ENCODE assay signal across 23 cellular contexts in genomic region chr16:29687755-29688154, GRCh38. TPM values are rescaled to one million over a fixed set of nuclear protein-coding genes. Genes with fewer than 3 reads are reported as not detected.
A peak's percentile ranks its signal among the peaks of the same experiment; 100 is the strongest.
DNase-seq lines count a peak whose midpoint lies in the region; ATAC-seq and TF ChIP-seq lines count a peak whose summit lies in the region.
"Had no signal": no experiment of that assay in that cellular context is flagged by ENCODE, and none has a peak within 500 bp of the region (broad histone marks: within the 10 kb centered on the region; RNA-seq: fewer than 3 reads in every experiment).

No MANE protein-coding gene starts in this region.

- H3K27me3 ChIP-seq in adrenal gland (no peaks in the 10 kb centered on the region), mesenchymal stem cell (ENCODE audit: control insufficient read depth in 1 of 2, insufficient read depth in 1 of 2, low read length in 2 of 2) (no peaks in the 10 kb centered on the region)
- H3K27me3 ChIP-seq: ascending aorta, thyroid gland had no signal

- no peak for ATAC-seq in HG03520 (IDR thresholded peaks at IDR 0.05; ENCODE audit: unreplicated experiment)
- ATAC-seq: activated T-cell treated with anti-CD3 and anti-CD28 coated beads, Interleukin-2, amount 50 U/mL, for 4 hours; left lobe of liver; SK-N-SH treated with all-trans-retinoic acid at 6 μM for 48 hours had no signal

- no peak overlapping the region for H3K4ac ChIP-seq in mesenchymal stem cell (ENCODE audit: low read depth in 1 of 2, low read length in 2 of 2)

- H3K9me3 ChIP-seq in adrenal gland (replicated peaks in 1 of 3) (no peaks in the 10 kb centered on the region), mesenchymal stem cell (ENCODE audit: control insufficient read depth, low read length) (no peaks in the 10 kb centered on the region)
- H3K9me3 ChIP-seq: ascending aorta, thyroid gland had no signal

- H4K91ac ChIP-seq in mesenchymal stem cell (ENCODE audit: low read length), result no peak overlapping the region

- H3K18ac ChIP-seq in mesenchymal stem cell (ENCODE audit: low read depth in 1 of 2, low read length in 2 of 2), result no peak overlapping the region

- no peak overlapping the region for H2BK120ac ChIP-seq in mesenchymal stem cell (ENCODE audit: low read depth, low read length)

- TF ChIP-seq CTCF in GM13977 (IDR thresholded peaks at IDR 0.05; ENCODE audit: extremely low read depth, insufficient read depth, missing control alignments), result no peak
- TF ChIP-seq CTCF in adrenal gland (IDR thresholded peaks at IDR 0.05), result no peak

- H3K9ac ChIP-seq in mesenchymal stem cell (ENCODE audit: low read length), result no peak overlapping the region

- no peak overlapping the region for H2BK5ac ChIP-seq in mesenchymal stem cell (ENCODE audit: low read depth, low read length, poor library complexity, severe bottlenecking)

- H2AFZ ChIP-seq in mesenchymal stem cell (ENCODE audit: low read depth, low read length), result no peak overlapping the region

- TF ChIP-seq POLR2A in adrenal gland (IDR thresholded peaks at IDR 0.05), result no peak
- no peak for TF ChIP-seq POLR2A in erythroblast (IDR thresholded peaks at IDR 0.05; ENCODE audit: low read length)

- peak overlapping the region; percentile 83 for H2AK5ac ChIP-seq in mesenchymal stem cell (ENCODE audit: low read length, severe bottlenecking)

- no peak overlapping the region for H3K4me2 ChIP-seq in mesenchymal stem cell (ENCODE audit: low read length, poor library complexity, severe bottlenecking)

- no peak overlapping the region for H2BK12ac ChIP-seq in mesenchymal stem cell (ENCODE audit: low read length in 2 of 2)

- H3K79me1 ChIP-seq in mesenchymal stem cell (replicated peaks; ENCODE audit: low read length, poor library complexity, severe bottlenecking), result peaks cover 2% of the 10 kb centered on the region

- H3K27ac ChIP-seq in adrenal gland (peak overlapping the region in 2 of 5 donors; percentile 56 to 76), mesenchymal stem cell (ENCODE audit: low read length, poor library complexity, severe bottlenecking) (peak overlapping the region; percentile 85)
- H3K27ac ChIP-seq: ascending aorta, thyroid gland had no signal

- H3K4me1 ChIP-seq in adrenal gland (replicated peaks in 1 of 2) (no peaks in the 10 kb centered on the region), mesenchymal stem cell (ENCODE audit: control insufficient read depth, insufficient read depth, low read depth, low read length) (peaks cover 30% of the 10 kb centered on the region)
- H3K4me1 ChIP-seq: ascending aorta, thyroid gland had no signal

- no peak overlapping the region for H4K8ac ChIP-seq in mesenchymal stem cell (ENCODE audit: low read length)

- H3K4me3 ChIP-seq in adrenal gland (no peak overlapping the region), mesenchymal stem cell (ENCODE audit: insufficient read depth in 1 of 2, low read depth in 1 of 2, low read length in 2 of 2) (no peak overlapping the region)
- H3K4me3 ChIP-seq: ascending aorta, thyroid gland had no signal

- H2BK15ac ChIP-seq in mesenchymal stem cell (ENCODE audit: low read depth, poor library complexity, severe bottlenecking), result no peak overlapping the region

- no peak overlapping the region for H3K23ac ChIP-seq in mesenchymal stem cell (ENCODE audit: low read length in 2 of 2)

- in situ Hi-C loops in GM13977 (cut with MboI; ENCODE audit: low pct_unique_long_range_greater_than_20kb, low sequenced_read_pairs, unreplicated experiment), result loop anchor here (10.0 kb wide), 1 partner anchor 337 kb away; the partner anchor contains the start of gene C16orf92

- WGBS in adrenal gland, 4 donors, result 27 to 47% (median 39%) methylated on average over 2 of the region's 2 CpGs
- WGBS in mesenchymal stem cell, result 95% methylated on average over 2 of the region's 2 CpGs

- DNase-seq in GM13977 (ENCODE audit: low spot score) (peak; percentile 5), adrenal gland (peak in 5 of 7 donors; percentile 51 to 63 (median 62)), mesenchymal stem cell (no peak), activated gamma-delta T cell treated with Interleukin-2 at 50 U/mL for 16 hours (no peak), erythroblast (lab: John Stamatoyannopoulos, UW) (no peak)
- DNase-seq: activated naive CD4-positive, alpha-beta T cell treated with anti-CD3 and anti-CD28 coated beads, Interleukin-2, amount 50 U/mL, for 16 hours; activated T-cell treated with anti-CD3 and anti-CD28 coated beads, Interleukin-2, amount 50 U/mL, for 4 hours; DMS153; effector memory CD4-positive, alpha-beta T cell; head of caudate nucleus; NCI-H1105 treated with DMSO at 0.1 percent for 48 hours; RPMI8226; stimulated activated CD4-positive, alpha-beta T cell treated with anti-CD3 and anti-CD28 coated beads, Interleukin-2, amount 100 ng/mL, for 24 hours; stimulated activated naive CD4-positive, alpha-beta T cell treated with Interleukin-2 at 50 U/mL for 16 hours; T1000; thyroid gland had no signal

- H3K14ac ChIP-seq in mesenchymal stem cell (ENCODE audit: low read length in 2 of 2), result no peak overlapping the region

- no peaks in the 10 kb centered on the region for H3K36me3 ChIP-seq in adrenal gland (replicated peaks in 1 of 2)
- peaks cover 15 to 82% of the 10 kb centered on the region in 2 experiments for H3K36me3 ChIP-seq in mesenchymal stem cell (ENCODE audit: control insufficient read depth in 1 of 2, insufficient read depth in 2 of 2, low read depth in 1 of 2, low read length in 2 of 2)
- H3K36me3 ChIP-seq: ascending aorta, thyroid gland had no signal

- intact Hi-C loops in adrenal gland (cut with DNase I), result no loop called here

RNA-seq across cellular contexts. Expression of gene QPRT, which starts 8.8 kb away (rescaled TPM):
- 100 to 1,000 TPM in 7 of 8 donors, 10 to 100 TPM in 1; 64.5 to 325 (median 136) TPM for total RNA-seq in adrenal gland
- 100 to 1,000 TPM in 1 of 3 donors, 10 to 100 TPM in 2; 48.8 to 111 (median 54.7) TPM for polyA plus RNA-seq in adrenal gland
- polyA plus RNA-seq in mesenchymal stem cell (2013, experiment 1 of 2), result 326 TPM
- 319 TPM for polyA plus RNA-seq in mesenchymal stem cell (2013, experiment 2 of 2)

RNA-seq across cellular contexts. Expression of gene SPN, which starts 24.7 kb away (rescaled TPM):
- 1 to 10 TPM in 6 of 8 donors, under 1 TPM in 2; 0.24 to 2.6 (median 1.4) TPM for total RNA-seq in adrenal gland
- 1 to 10 TPM in 1 of 3 donors, under 1 TPM in 2; 0.54 to 3.1 (median 0.64) TPM for polyA plus RNA-seq in adrenal gland
- polyA plus RNA-seq in mesenchymal stem cell (2013, experiment 1 of 2), result 0.01 TPM
- not detected for polyA plus RNA-seq in mesenchymal stem cell (2013, experiment 2 of 2)
- total RNA-seq: NCI-H460 had no signal

RNA-seq across cellular contexts. Expression of gene C16orf54, which starts 58.0 kb away (rescaled TPM):
- total RNA-seq in adrenal gland, result 1 to 10 TPM in 4 of 8 donors, under 1 TPM in 4; 0.18 to 1.8 (median 1.0) TPM
- polyA plus RNA-seq in adrenal gland, result under 1 TPM; 0.22 to 0.72 (median 0.61) TPM
- not detected for polyA plus RNA-seq in mesenchymal stem cell (2013, experiment 1 of 2)
- polyA plus RNA-seq in mesenchymal stem cell (2013, experiment 2 of 2), result not detected
- total RNA-seq: NCI-H460, neural crest cell had no signal
- polyA plus RNA-seq: AG04450 had no signal

Comparison
In these comparisons a context has a peak if more than half of its experiments do, and no peak if none do; other contexts are left out.
1. DNase-seq: peak in GM13977 (single experiment) and adrenal gland (5 of 7); none in mesenchymal stem cell (single experiment), activated gamma-delta T cell treated with Interleukin-2 at 50 U/mL for 16 hours (single experiment) and erythroblast (0 of 2).